27 cellular contexts compared by ENCODE assay signal in the genomic region with DNA sequence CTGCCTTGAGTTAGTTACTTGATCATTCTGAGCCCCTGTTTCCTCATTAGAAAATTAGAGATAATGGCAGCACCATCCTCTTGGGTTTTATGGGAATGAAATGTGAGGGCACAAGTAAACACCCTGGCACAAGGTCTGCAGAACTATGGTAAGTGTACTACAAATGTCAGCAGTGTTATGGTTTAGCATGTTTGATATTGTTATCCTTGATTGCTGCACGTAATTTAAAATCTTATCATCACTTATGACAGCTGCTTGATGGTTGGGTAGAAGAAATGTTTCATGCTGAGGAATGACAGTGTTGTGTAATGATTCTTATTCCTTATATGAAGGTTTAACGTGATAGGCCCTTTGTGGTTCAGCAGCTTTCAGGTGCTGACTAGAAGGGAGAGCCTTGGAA.
"Had no signal": no experiment of that assay in that cellular context is flagged by ENCODE, and none has a peak within 500 bp of the region (broad histone marks: within the 10 kb centered on the region; RNA-seq: fewer than 3 reads in every experiment).

No MANE protein-coding gene starts in this region.

- H3K27ac Mint-ChIP-seq: activated naive CD8-positive, alpha-beta T cell treated with anti-CD3 and anti-CD28 coated beads for 36 hours; nephron progenitor cell; stimulated activated naive B cell treated with anti-CD40 and anti-IgM and Interleukin-4, amounts not matched to agents 10 μg/mL and 1 μg/mL and 100 μg/mL, for 72 hours had no signal

- H3K27ac ChIP-seq: adrenal gland, brain microvascular endothelial cell, esophagus muscularis mucosa, foreskin keratinocyte, left lung, pancreas, prostate gland, stomach, thyroid gland, upper lobe of left lung had no signal

- H3K27me3 ChIP-seq: adrenal gland, brain microvascular endothelial cell, esophagus muscularis mucosa, foreskin keratinocyte, left lung, pancreas, stomach, thyroid gland, upper lobe of left lung had no signal

- FAIRE-seq: astrocyte, islet of Langerhans, pancreas had no signal

- H3K36me3 Mint-ChIP-seq: WTC11 had no signal

- H3K9me3 Mint-ChIP-seq: activated CD8-positive, alpha-beta T cell treated with anti-CD3 and anti-CD28 coated beads for 36 hours; activated T-cell treated with anti-CD3 and anti-CD28 coated beads, Interleukin-2, amount 50 U/mL, for 4 hours; nephron progenitor cell; WTC11 had no signal

- H3K9me3 ChIP-seq: adrenal gland, esophagus muscularis mucosa, left lung, pancreas, prostate gland, stomach, thyroid gland, upper lobe of left lung had no signal

- DNase-seq: activated CD4-positive, alpha-beta T cell treated with anti-CD3 and anti-CD28 coated beads, Interleukin-2, amount 50 U/mL, for 1 hour; activated CD8-positive, alpha-beta T cell treated with anti-CD3 and anti-CD28 coated beads for 36 hours; activated naive CD4-positive, alpha-beta T cell treated with Interleukin-2 at 50 U/mL for 16 hours; activated naive CD8-positive, alpha-beta T cell treated with anti-CD3 and anti-CD28 coated beads for 36 hours; activated T-cell treated with anti-CD3 and anti-CD28 coated beads, Interleukin-2, amount 50 U/mL, for 4 hours; adrenal gland; brain microvascular endothelial cell; dermis blood vessel endothelial cell; effector CD4-positive, alpha-beta T cell; foreskin keratinocyte; left lung; mesendoderm; nephron progenitor cell; pancreas; stimulated activated CD4-positive, alpha-beta T cell treated with anti-CD3 and anti-CD28 coated beads, Interleukin-15, amount 100 ng/mL, for 24 hours; stimulated activated CD4-positive, alpha-beta T cell treated with anti-CD3 and anti-CD28 coated beads, Interleukin-2, amount 100 ng/mL, for 24 hours; stimulated activated naive B cell treated with anti-CD40 and anti-IgM and Interleukin-4, amounts not matched to agents 10 μg/mL and 1 μg/mL and 100 μg/mL, for 72 hours; stomach; T-helper 2 cell; thyroid gland; upper lobe of left lung had no signal

- H3K27me3 Mint-ChIP-seq: activated CD8-positive, alpha-beta T cell treated with anti-CD3 and anti-CD28 coated beads for 36 hours; activated naive CD8-positive, alpha-beta T cell treated with anti-CD3 and anti-CD28 coated beads for 36 hours; stimulated activated naive B cell treated with anti-CD40 and anti-IgM and Interleukin-4, amounts not matched to agents 10 μg/mL and 1 μg/mL and 100 μg/mL, for 72 hours had no signal

- H3K4me3 ChIP-seq: adrenal gland, esophagus muscularis mucosa, left lung, lung, pancreas, prostate gland, stomach, thyroid gland, upper lobe of left lung had no signal

- H3K4me3 Mint-ChIP-seq: activated CD8-positive, alpha-beta T cell treated with anti-CD3 and anti-CD28 coated beads for 36 hours; activated naive CD8-positive, alpha-beta T cell treated with anti-CD3 and anti-CD28 coated beads for 36 hours; activated T-cell treated with anti-CD3 and anti-CD28 coated beads, Interleukin-2, amount 50 U/mL, for 4 hours; nephron progenitor cell; stimulated activated naive B cell treated with anti-CD40 and anti-IgM and Interleukin-4, amounts not matched to agents 10 μg/mL and 1 μg/mL and 100 μg/mL, for 72 hours; WTC11 had no signal

- H3K4me1 ChIP-seq: foreskin keratinocyte, left lung, prostate gland, thyroid gland, upper lobe of left lung had no signal

- H3K36me3 ChIP-seq: adrenal gland, brain microvascular endothelial cell, esophagus muscularis mucosa, left lung, pancreas, prostate gland, stomach, thyroid gland, upper lobe of left lung had no signal
